1 cellular context compared by ENCODE assay signal in genomic region chr19:38336638-38337359, GRCh38.
TF ChIP-seq lines count a peak whose summit lies in the region.

No MANE protein-coding gene starts in this region.

TF ChIP-seq in HEK293, 187 proteins besides CTCF, POLR2A, EP300 and RAD21 (continued from another document and continues in another):
- TF ChIP-seq ZBTB10 (tag by site-specific recombination; IDR thresholded peaks at IDR 0.05) = peak; percentile 98
- no peak for TF ChIP-seq ZNF311 (tag by site-specific recombination; IDR thresholded peaks at IDR 0.05; ENCODE audit: borderline replicate concordance)
- TF ChIP-seq ZSCAN16 (tag by site-specific recombination; IDR thresholded peaks at IDR 0.05) = peak; percentile 45; the same call in 1 of the 2 replicates
- TF ChIP-seq ZFP37 (tag by site-specific recombination; IDR thresholded peaks at IDR 0.05) = peak; percentile 11; the same call in 1 of the 2 replicates
- no peak for TF ChIP-seq ZNF221 (tag by site-specific recombination; IDR thresholded peaks at IDR 0.05; ENCODE audit: borderline replicate concordance)
- TF ChIP-seq KLF10 (tag by site-specific recombination; IDR thresholded peaks at IDR 0.05) = peak; percentile 95; the same call in 1 of the 2 replicates
- TF ChIP-seq ZNF624 (tag by site-specific recombination; IDR thresholded peaks at IDR 0.05) = no peak
- TF ChIP-seq KLF16 (tag by site-specific recombination; IDR thresholded peaks at IDR 0.05) = peak; percentile 96
- peak; percentile 98 for TF ChIP-seq EGR2 (tag by site-specific recombination; IDR thresholded peaks at IDR 0.05; ENCODE audit: low read depth)
- no peak for TF ChIP-seq HOXC10 (CRISPR knock-in tag; IDR thresholded peaks at IDR 0.05)
- no peak for TF ChIP-seq ZNF132 (tag by site-specific recombination; IDR thresholded peaks at IDR 0.05; ENCODE audit: borderline replicate concordance)
- TF ChIP-seq ZBTB26 (tag by site-specific recombination; optimal IDR thresholded peaks at IDR 0.05) = no peak
- TF ChIP-seq REPIN1 (tag by site-specific recombination; IDR thresholded peaks at IDR 0.05; ENCODE audit: low read depth) = peak; percentile 96
- peak; percentile 70 for TF ChIP-seq GLIS2 (tag by site-specific recombination; IDR thresholded peaks at IDR 0.05)
- TF ChIP-seq ZNF544 (tag by site-specific recombination; IDR thresholded peaks at IDR 0.05) = no peak
- peak; percentile 99 for TF ChIP-seq KLF1 (tag by site-specific recombination; IDR thresholded peaks at IDR 0.05)
- TF ChIP-seq, protein P1, sequence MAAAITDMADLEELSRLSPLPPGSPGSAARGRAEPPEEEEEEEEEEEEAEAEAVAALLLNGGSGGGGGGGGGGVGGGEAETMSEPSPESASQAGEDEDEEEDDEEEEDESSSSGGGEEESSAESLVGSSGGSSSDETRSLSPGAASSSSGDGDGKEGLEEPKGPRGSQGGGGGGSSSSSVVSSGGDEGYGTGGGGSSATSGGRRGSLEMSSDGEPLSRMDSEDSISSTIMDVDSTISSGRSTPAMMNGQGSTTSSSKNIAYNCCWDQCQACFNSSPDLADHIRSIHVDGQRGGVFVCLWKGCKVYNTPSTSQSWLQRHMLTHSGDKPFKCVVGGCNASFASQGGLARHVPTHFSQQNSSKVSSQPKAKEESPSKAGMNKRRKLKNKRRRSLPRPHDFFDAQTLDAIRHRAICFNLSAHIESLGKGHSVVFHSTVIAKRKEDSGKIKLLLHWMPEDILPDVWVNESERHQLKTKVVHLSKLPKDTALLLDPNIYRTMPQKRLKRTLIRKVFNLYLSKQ (tag by site-specific recombination; IDR thresholded peaks at IDR 0.05; ENCODE audit: borderline replicate concordance) = no peak
- peak; percentile 97 for TF ChIP-seq ZNF391 (tag by site-specific recombination; IDR thresholded peaks at IDR 0.05; ENCODE audit: borderline replicate concordance, low read depth)
- no peak for TF ChIP-seq ZNF211 (tag by site-specific recombination; IDR thresholded peaks at IDR 0.05; ENCODE audit: low read depth)
- TF ChIP-seq GLI2 (tag by site-specific recombination; IDR thresholded peaks at IDR 0.05; ENCODE audit: borderline replicate concordance, low read depth) = no peak
- peak; percentile 70; the same call in 1 of the 2 replicates for TF ChIP-seq ZNF629 (tag by site-specific recombination; IDR thresholded peaks at IDR 0.05)
- TF ChIP-seq ZNF223 (tag by site-specific recombination; IDR thresholded peaks at IDR 0.05) = peak; percentile 12; the same call in 1 of the 2 replicates
- TF ChIP-seq ZNF645 (tag by site-specific recombination; IDR thresholded peaks at IDR 0.05) = peak; percentile 96; the same call in 1 of the 2 replicates
- peak; percentile 96 for TF ChIP-seq ZNF692 (tag by site-specific recombination; IDR thresholded peaks at IDR 0.05)
- TF ChIP-seq ZXDB (tag by site-specific recombination; IDR thresholded peaks at IDR 0.05) = peak; percentile 100
- TF ChIP-seq ZNF202 (tag by site-specific recombination; IDR thresholded peaks at IDR 0.05; ENCODE audit: borderline replicate concordance) = no peak
- TF ChIP-seq ZNF580 (tag by site-specific recombination; IDR thresholded peaks at IDR 0.05) = peak; percentile 79; the same call in 1 of the 2 replicates
- TF ChIP-seq ZNF433 (tag by site-specific recombination; IDR thresholded peaks at IDR 0.05; ENCODE audit: low read depth) = no peak
- TF ChIP-seq ZNF341 (tag by site-specific recombination; IDR thresholded peaks at IDR 0.05; ENCODE audit: low read depth) = peak; percentile 87
- TF ChIP-seq HOXA7 (CRISPR knock-in tag; IDR thresholded peaks at IDR 0.05; ENCODE audit: borderline replicate concordance) = no peak
- TF ChIP-seq ZNF292 (tag by site-specific recombination; IDR thresholded peaks at IDR 0.05; ENCODE audit: borderline replicate concordance, low read depth) = no peak
- TF ChIP-seq YY2 (tag by site-specific recombination; IDR thresholded peaks at IDR 0.05) = peak; percentile 82; the same call in 1 of the 2 replicates
- TF ChIP-seq PATZ1 (tag by site-specific recombination; IDR thresholded peaks at IDR 0.05) = peak; percentile 100
- TF ChIP-seq ZNF302 (tag by site-specific recombination; IDR thresholded peaks at IDR 0.05; ENCODE audit: low read depth) = no peak
- no peak for TF ChIP-seq ZNF426 (tag by site-specific recombination; IDR thresholded peaks at IDR 0.05)
- TF ChIP-seq ZNF354C (tag by site-specific recombination; IDR thresholded peaks at IDR 0.05; ENCODE audit: borderline replicate concordance, low read depth) = no peak
- TF ChIP-seq, protein P2, sequence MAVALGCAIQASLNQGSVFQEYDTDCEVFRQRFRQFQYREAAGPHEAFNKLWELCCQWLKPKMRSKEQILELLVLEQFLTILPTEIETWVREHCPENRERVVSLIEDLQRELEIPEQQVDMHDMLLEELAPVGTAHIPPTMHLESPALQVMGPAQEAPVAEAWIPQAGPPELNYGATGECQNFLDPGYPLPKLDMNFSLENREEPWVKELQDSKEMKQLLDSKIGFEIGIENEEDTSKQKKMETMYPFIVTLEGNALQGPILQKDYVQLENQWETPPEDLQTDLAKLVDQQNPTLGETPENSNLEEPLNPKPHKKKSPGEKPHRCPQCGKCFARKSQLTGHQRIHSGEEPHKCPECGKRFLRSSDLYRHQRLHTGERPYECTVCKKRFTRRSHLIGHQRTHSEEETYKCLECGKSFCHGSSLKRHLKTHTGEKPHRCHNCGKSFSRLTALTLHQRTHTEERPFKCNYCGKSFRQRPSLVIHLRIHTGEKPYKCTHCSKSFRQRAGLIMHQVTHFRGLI (tag by site-specific recombination; IDR thresholded peaks at IDR 0.05) = peak; percentile 30; the same call in 1 of the 2 replicates
- TF ChIP-seq ZNF521 (tag by site-specific recombination; IDR thresholded peaks at IDR 0.05) = no peak
- peak; percentile 95 for TF ChIP-seq KLF9 (tag by site-specific recombination; IDR thresholded peaks at IDR 0.05; ENCODE audit: low read depth)
- TF ChIP-seq KLF7 (tag by site-specific recombination; IDR thresholded peaks at IDR 0.05; ENCODE audit: borderline replicate concordance) = peak; percentile 100
- TF ChIP-seq ZSCAN23 (tag by site-specific recombination; IDR thresholded peaks at IDR 0.05) = peak; percentile 89; the same call in 1 of the 2 replicates
- TF ChIP-seq ZBTB8A (tag by site-specific recombination; IDR thresholded peaks at IDR 0.05) = no peak; the same call in 1 of the 2 replicates
- TF ChIP-seq, protein P3, sequence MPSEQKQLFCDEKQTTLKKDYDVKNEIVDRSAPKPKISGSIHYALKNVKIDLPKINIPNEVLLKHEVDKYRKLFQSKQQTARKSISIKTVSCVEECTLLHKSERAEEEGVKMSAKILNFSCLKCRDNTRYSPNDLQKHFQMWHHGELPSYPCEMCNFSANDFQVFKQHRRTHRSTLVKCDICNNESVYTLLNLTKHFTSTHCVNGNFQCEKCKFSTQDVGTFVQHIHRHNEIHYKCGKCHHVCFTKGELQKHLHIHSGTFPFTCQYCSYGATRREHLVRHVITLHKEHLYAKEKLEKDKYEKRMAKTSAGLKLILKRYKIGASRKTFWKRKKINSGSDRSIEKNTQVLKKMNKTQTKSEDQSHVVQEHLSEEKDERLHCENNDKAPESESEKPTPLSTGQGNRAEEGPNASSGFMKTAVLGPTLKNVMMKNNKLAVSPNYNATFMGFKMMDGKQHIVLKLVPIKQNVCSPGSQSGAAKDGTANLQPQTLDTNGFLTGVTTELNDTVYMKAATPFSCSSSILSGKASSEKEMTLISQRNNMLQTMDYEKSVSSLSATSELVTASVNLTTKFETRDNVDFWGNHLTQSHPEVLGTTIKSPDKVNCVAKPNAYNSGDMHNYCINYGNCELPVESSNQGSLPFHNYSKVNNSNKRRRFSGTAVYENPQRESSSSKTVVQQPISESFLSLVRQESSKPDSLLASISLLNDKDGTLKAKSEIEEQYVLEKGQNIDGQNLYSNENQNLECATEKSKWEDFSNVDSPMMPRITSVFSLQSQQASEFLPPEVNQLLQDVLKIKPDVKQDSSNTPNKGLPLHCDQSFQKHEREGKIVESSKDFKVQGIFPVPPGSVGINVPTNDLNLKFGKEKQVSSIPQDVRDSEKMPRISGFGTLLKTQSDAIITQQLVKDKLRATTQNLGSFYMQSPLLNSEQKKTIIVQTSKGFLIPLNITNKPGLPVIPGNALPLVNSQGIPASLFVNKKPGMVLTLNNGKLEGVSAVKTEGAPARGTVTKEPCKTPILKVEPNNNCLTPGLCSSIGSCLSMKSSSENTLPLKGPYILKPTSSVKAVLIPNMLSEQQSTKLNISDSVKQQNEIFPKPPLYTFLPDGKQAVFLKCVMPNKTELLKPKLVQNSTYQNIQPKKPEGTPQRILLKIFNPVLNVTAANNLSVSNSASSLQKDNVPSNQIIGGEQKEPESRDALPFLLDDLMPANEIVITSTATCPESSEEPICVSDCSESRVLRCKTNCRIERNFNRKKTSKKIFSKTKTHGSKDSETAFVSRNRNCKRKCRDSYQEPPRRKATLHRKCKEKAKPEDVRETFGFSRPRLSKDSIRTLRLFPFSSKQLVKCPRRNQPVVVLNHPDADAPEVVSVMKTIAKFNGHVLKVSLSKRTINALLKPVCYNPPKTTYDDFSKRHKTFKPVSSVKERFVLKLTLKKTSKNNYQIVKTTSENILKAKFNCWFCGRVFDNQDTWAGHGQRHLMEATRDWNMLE (tag by site-specific recombination; conservative IDR thresholded peaks at IDR 0.05; ENCODE audit: low read depth) = 0 out of 2 replicates have a peak, but pooled peaks have one; percentile 21
- TF ChIP-seq ZNF169 (tag by site-specific recombination; IDR thresholded peaks at IDR 0.05) = peak; percentile 90; the same call in 1 of the 2 replicates
